In genomic region chr3:144431134-144431533, GRCh38 we compare ENCODE assay signal across 18 cellular contexts.
DNase-seq lines count a peak whose midpoint lies in the region; ATAC-seq lines count a peak whose summit lies in the region.
"Had no signal": no experiment of that assay in that cellular context is flagged by ENCODE, and none has a peak within 500 bp of the region (broad histone marks: within the 10 kb centered on the region; RNA-seq: fewer than 3 reads in every experiment).

No MANE protein-coding gene starts in this region.

- intact Hi-C loops in naive thymus-derived CD4-positive, alpha-beta T cell (cut with micrococcal nuclease): no loop called here

- no peaks in the 10 kb centered on the region for H3K4me1 ChIP-seq in Karpas-422 (ENCODE audit: low read length)
- no peaks in the 10 kb centered on the region for H3K4me1 ChIP-seq in naive thymus-derived CD4-positive, alpha-beta T cell (ENCODE audit: control insufficient read depth in 2 of 2, insufficient read depth in 2 of 2, low read length in 2 of 2)
- H3K4me1 ChIP-seq: adrenal gland, parathyroid adenoma, upper lobe of right lung had no signal

- CTCF ChIA-PET in naive thymus-derived CD4-positive, alpha-beta T cell (lab: Charles Lee): interaction anchor here (0.7 kb wide), 1 partner anchor 28 kb away, joined by 3 read pairs; no protein-coding TSS in a partner anchor
- CTCF ChIA-PET in activated CD4-positive, alpha-beta memory T cell treated with anti-CD3 and anti-CD28 coated beads, Interleukin-2, amount 10 ng/mL, durations not matched to agents 7 days and 5 days (lab: Charles Lee): no interaction called here

- H4K20me1 ChIP-seq in Karpas-422 (ENCODE audit: insufficient read depth, low read depth, low read length): no peaks in the 10 kb centered on the region

- H3K4me3 ChIP-seq in Karpas-422 (ENCODE audit: low read length): no peak overlapping the region
- no peak overlapping the region for H3K4me3 ChIP-seq in naive thymus-derived CD4-positive, alpha-beta T cell (ENCODE audit: low read length)
- H3K4me3 ChIP-seq: adrenal gland, upper lobe of right lung had no signal

- no peaks in the 10 kb centered on the region for H3K36me3 Mint-ChIP-seq in naive thymus-derived CD4-positive, alpha-beta T cell
- H3K36me3 Mint-ChIP-seq in activated CD4-positive, alpha-beta memory T cell treated with anti-CD3 and anti-CD28 coated beads, Interleukin-2, amount 10 ng/mL, durations not matched to agents 7 days and 5 days (ENCODE audit: low read depth): no peaks in the 10 kb centered on the region

- H3K4me2 ChIP-seq in Karpas-422 (ENCODE audit: low read depth, low read length, poor library complexity, severe bottlenecking): no peak overlapping the region
- H3K4me2 ChIP-seq: KMS-11 had no signal

- no peak overlapping the region for H2AFZ ChIP-seq in Karpas-422 (ENCODE audit: low read length)
- H2AFZ ChIP-seq: parathyroid adenoma had no signal

- no peaks in the 10 kb centered on the region for H3K9me2 ChIP-seq in Karpas-422 (replicated peaks; ENCODE audit: insufficient read depth, low read length)

- peaks cover 0 to 1% (median 0%) of the 10 kb centered on the region in 11 donors for H3K9me3 Mint-ChIP-seq in naive thymus-derived CD4-positive, alpha-beta T cell
- no peaks in the 10 kb centered on the region for H3K9me3 Mint-ChIP-seq in activated CD4-positive, alpha-beta memory T cell treated with anti-CD3 and anti-CD28 coated beads, Interleukin-2, amount 10 ng/mL, durations not matched to agents 7 days and 5 days

- no peaks in the 10 kb centered on the region for H3K9me3 ChIP-seq in Karpas-422 (ENCODE audit: low read length)
- H3K9me3 ChIP-seq in naive thymus-derived CD4-positive, alpha-beta T cell (ENCODE audit: control insufficient read depth in 2 of 3, low read length in 3 of 3): no peaks in the 10 kb centered on the region
- H3K9me3 ChIP-seq: adrenal gland, upper lobe of right lung had no signal

- H3K27me3 Mint-ChIP-seq in naive thymus-derived CD4-positive, alpha-beta T cell: no peaks in the 10 kb centered on the region
- H3K27me3 Mint-ChIP-seq in activated CD4-positive, alpha-beta memory T cell treated with anti-CD3 and anti-CD28 coated beads, Interleukin-2, amount 10 ng/mL, durations not matched to agents 7 days and 5 days: no peaks in the 10 kb centered on the region

- POLR2A ChIA-PET in naive thymus-derived CD4-positive, alpha-beta T cell (lab: Charles Lee): no interaction called here
- POLR2A ChIA-PET in activated CD4-positive, alpha-beta memory T cell treated with anti-CD3 and anti-CD28 coated beads, Interleukin-2, amount 10 ng/mL, durations not matched to agents 7 days and 5 days (lab: Charles Lee): no interaction called here

- H3K9ac ChIP-seq in Karpas-422 (ENCODE audit: low read length): no peak overlapping the region
- H3K9ac ChIP-seq: KMS-11, parathyroid adenoma had no signal

- H3K36me3 ChIP-seq in Karpas-422 (ENCODE audit: insufficient read depth, low read length): no peaks in the 10 kb centered on the region
- H3K36me3 ChIP-seq in naive thymus-derived CD4-positive, alpha-beta T cell (ENCODE audit: control insufficient read depth in 2 of 3, insufficient read depth in 3 of 3, low read length in 3 of 3): no peaks in the 10 kb centered on the region
- H3K36me3 ChIP-seq: adrenal gland, upper lobe of right lung had no signal

- no peaks in the 10 kb centered on the region for H3K27me3 ChIP-seq in Karpas-422 (ENCODE audit: low read length)
- no peaks in the 10 kb centered on the region for H3K27me3 ChIP-seq in naive thymus-derived CD4-positive, alpha-beta T cell (ENCODE audit: control insufficient read depth in 2 of 2, insufficient read depth in 2 of 2, low read length in 2 of 2)
- H3K27me3 ChIP-seq: adrenal gland, foreskin keratinocyte, upper lobe of right lung had no signal

- no peak overlapping the region for H3K4me3 Mint-ChIP-seq in naive thymus-derived CD4-positive, alpha-beta T cell
- H3K4me3 Mint-ChIP-seq in activated CD4-positive, alpha-beta memory T cell treated with anti-CD3 and anti-CD28 coated beads, Interleukin-2, amount 10 ng/mL, durations not matched to agents 7 days and 5 days: no peak overlapping the region
- H3K4me3 Mint-ChIP-seq: activated CD8-positive, alpha-beta T cell treated with anti-CD3 and anti-CD28 coated beads, Interleukin-2, amount 10 ng/mL, durations not matched to agents 7 days and 5 days had no signal

- H3K27ac ChIP-seq in Karpas-422 (ENCODE audit: low read length): no peak overlapping the region
- H3K27ac ChIP-seq in naive thymus-derived CD4-positive, alpha-beta T cell (ENCODE audit: low read depth, low read length): no peak overlapping the region
- H3K27ac ChIP-seq: adrenal gland, foreskin keratinocyte, HL-60, KMS-11, parathyroid adenoma, upper lobe of right lung had no signal

- H3K79me2 ChIP-seq in Karpas-422 (ENCODE audit: low read length): no peaks in the 10 kb centered on the region
- H3K79me2 ChIP-seq: parathyroid adenoma had no signal

- H3K27ac Mint-ChIP-seq in naive thymus-derived CD4-positive, alpha-beta T cell: no peak overlapping the region
- no peak overlapping the region for H3K27ac Mint-ChIP-seq in activated CD4-positive, alpha-beta memory T cell treated with anti-CD3 and anti-CD28 coated beads, Interleukin-2, amount 10 ng/mL, durations not matched to agents 7 days and 5 days
- H3K27ac Mint-ChIP-seq: activated CD8-positive, alpha-beta T cell treated with anti-CD3 and anti-CD28 coated beads, Interleukin-2, amount 10 ng/mL, durations not matched to agents 7 days and 5 days had no signal

- ATAC-seq in GM18517 (IDR thresholded peaks at IDR 0.05; ENCODE audit: unreplicated experiment): peak; percentile 47
- peak; percentile 70 for ATAC-seq in GM21360 (IDR thresholded peaks at IDR 0.05; ENCODE audit: unreplicated experiment)
- peak; percentile 43 for ATAC-seq in HG02759 (IDR thresholded peaks at IDR 0.05; ENCODE audit: unreplicated experiment)
- peak; percentile 45 for ATAC-seq in HG03342 (IDR thresholded peaks at IDR 0.05; ENCODE audit: unreplicated experiment)
- no peak for ATAC-seq in naive thymus-derived CD4-positive, alpha-beta T cell
- ATAC-seq: activated CD8-positive, alpha-beta T cell treated with anti-CD3 and anti-CD28 coated beads, Interleukin-2, amount 10 ng/mL, durations not matched to agents 7 days and 5 days; foreskin keratinocyte; upper lobe of right lung had no signal

- H3K4me1 Mint-ChIP-seq in naive thymus-derived CD4-positive, alpha-beta T cell: no peaks in the 10 kb centered on the region
- no peaks in the 10 kb centered on the region for H3K4me1 Mint-ChIP-seq in activated CD4-positive, alpha-beta memory T cell treated with anti-CD3 and anti-CD28 coated beads, Interleukin-2, amount 10 ng/mL, durations not matched to agents 7 days and 5 days

- DNase-seq in iPS-NIHi7 (ENCODE audit: extremely low spot score) (no peak), Karpas-422 (no peak)
- DNase-seq in naive thymus-derived CD4-positive, alpha-beta T cell: no peak
- no peak for DNase-seq in activated CD4-positive, alpha-beta memory T cell treated with anti-CD3 and anti-CD28 coated beads, Interleukin-2, amount 10 ng/mL, durations not matched to agents 7 days and 5 days
- DNase-seq: activated CD8-positive, alpha-beta T cell treated with anti-CD3 and anti-CD28 coated beads, Interleukin-2, amount 10 ng/mL, durations not matched to agents 7 days and 5 days; adrenal gland; foreskin keratinocyte; NCI-H510A treated with DMSO at 0.1 percent for 48 hours; small intestine; stimulated activated naive CD4-positive, alpha-beta T cell; upper lobe of right lung had no signal
